In the genomic region with DNA sequence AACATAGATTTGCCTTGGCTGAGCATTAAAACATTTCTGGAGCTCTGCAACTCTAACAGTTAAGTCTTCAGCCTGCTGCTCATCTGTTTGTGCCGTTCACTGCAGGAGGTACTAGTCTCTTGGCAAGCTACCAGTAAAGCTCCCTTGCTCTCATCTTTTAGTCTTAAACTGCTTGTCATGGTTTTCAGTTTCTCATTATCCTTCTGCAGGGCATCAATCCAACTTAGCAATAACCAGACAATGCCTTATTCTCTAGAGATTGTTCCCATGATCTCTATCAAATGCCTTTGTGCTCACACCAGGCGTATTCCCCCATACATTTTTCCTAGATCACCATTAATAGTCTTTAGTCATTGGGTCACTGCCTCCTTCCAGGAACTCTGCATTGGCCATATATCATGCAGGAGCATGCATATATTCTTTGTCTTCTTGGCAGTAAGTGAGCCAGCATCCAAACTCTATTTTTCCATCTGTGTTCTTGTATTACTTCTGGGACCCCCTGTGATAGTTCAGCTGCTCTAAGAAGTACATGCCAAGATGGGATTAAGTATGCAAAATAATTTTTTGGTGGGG, we compare ENCODE assay signal across 17 cellular contexts.
DNase-seq lines count a peak whose midpoint lies in the region; ATAC-seq lines count a peak whose summit lies in the region.
"Had no signal": no experiment of that assay in that cellular context is flagged by ENCODE, and none has a peak within 500 bp of the region (broad histone marks: within the 10 kb centered on the region; RNA-seq: fewer than 3 reads in every experiment).

No MANE protein-coding gene starts in this region.

- no peak overlapping the region for H3K9ac ChIP-seq in adipocyte (ENCODE audit: low read length)

- no peaks in the 10 kb centered on the region for H3K4me1 ChIP-seq in adipocyte (ENCODE audit: control insufficient read depth, insufficient read depth, low read length)
- H3K4me1 ChIP-seq: psoas muscle, vagina had no signal

- no peaks in the 10 kb centered on the region for H3K27me3 ChIP-seq in adipocyte (replicated peaks; ENCODE audit: control insufficient read depth, insufficient read depth, low read length)
- H3K27me3 ChIP-seq: vagina had no signal

- peak; percentile 58 for DNase-seq in Ammon's horn (ENCODE audit: low spot score)
- DNase-seq in NCI-H1105 (lab: John Stamatoyannopoulos, UW), result peak; percentile 12
- DNase-seq in adipocyte (ENCODE audit: low read depth), result peak; percentile 1
- peak; percentile 94 for DNase-seq in foreskin melanocyte
- DNase-seq in activated T-cell treated with anti-CD3 and anti-CD28 coated beads, Interleukin-2, amount 50 U/mL, for 1 hour, result no peak
- DNase-seq in left lobe of liver (ENCODE audit: low spot score), result no peak
- DNase-seq: activated CD4-positive, alpha-beta T cell treated with anti-CD3 and anti-CD28 coated beads for 1 hour; activated gamma-delta T cell treated with Interleukin-2 at 50 U/mL for 16 hours; foreskin fibroblast; left ventricle myocardium superior; NCI-H2029; psoas muscle; SHP77 treated with DMSO at 0.1 percent for 48 hours; T-helper 9 cell had no signal

- no peak overlapping the region for H3K4me3 ChIP-seq in adipocyte (ENCODE audit: low read length)
- H3K4me3 ChIP-seq: psoas muscle, vagina had no signal

- no peaks in the 10 kb centered on the region for H3K36me3 ChIP-seq in adipocyte (ENCODE audit: control insufficient read depth, insufficient read depth, low read length, severe bottlenecking)
- H3K36me3 ChIP-seq: vagina had no signal

- ATAC-seq in GM18861 (IDR thresholded peaks at IDR 0.05; ENCODE audit: unreplicated experiment) (no peak), GM21526 (IDR thresholded peaks at IDR 0.05; ENCODE audit: low FRiP score, unreplicated experiment) (no peak), left lobe of liver (no peak)
- ATAC-seq: left ventricle myocardium superior, psoas muscle had no signal

- no peaks in the 10 kb centered on the region for H3K9me3 ChIP-seq in adipocyte (ENCODE audit: control insufficient read depth, low read length)
- H3K9me3 ChIP-seq: psoas muscle, vagina had no signal

Comparison
In these comparisons a context has a peak if more than half of its experiments do, and no peak if none do; other contexts are left out.
1. DNase-seq: peak in Ammon's horn (single experiment), NCI-H1105 (single experiment), adipocyte (single experiment) and foreskin melanocyte (single experiment); none in activated T-cell treated with anti-CD3 and anti-CD28 coated beads, Interleukin-2, amount 50 U/mL, for 1 hour (single experiment) and left lobe of liver (single experiment).